In the genomic region with DNA sequence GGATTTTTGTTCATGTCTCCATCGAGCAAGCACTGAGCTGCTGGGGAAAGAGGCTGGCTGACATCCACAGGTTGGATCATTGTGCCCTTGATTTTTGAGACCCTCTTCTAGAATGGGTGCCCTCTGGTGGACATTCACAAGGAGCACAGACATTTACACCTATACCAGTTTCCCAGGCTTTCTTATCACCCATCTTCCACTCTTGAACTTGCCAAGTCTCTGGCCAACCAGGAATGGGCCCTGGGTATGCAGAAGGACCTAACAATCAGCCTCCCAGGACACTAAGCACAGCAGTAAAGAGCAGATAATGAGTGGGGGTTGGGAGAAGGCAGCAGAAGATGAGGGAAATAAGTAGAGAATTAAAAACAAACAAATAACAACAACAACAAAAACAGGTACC, we compare ENCODE assay signal across 8 cellular contexts. TPM values are rescaled to one million over a fixed set of nuclear protein-coding genes. Genes with fewer than 3 reads are reported as not detected.
DNase-seq lines count a peak whose midpoint lies in the region; ATAC-seq and TF ChIP-seq lines count a peak whose summit lies in the region.

No MANE protein-coding gene starts in this region.

- peak; percentile 79 for ATAC-seq in GM18868 (IDR thresholded peaks at IDR 0.05; ENCODE audit: unreplicated experiment)

- peaks cover 3% of the 10 kb centered on the region for H3K4me1 Mint-ChIP-seq in activated naive CD4-positive, alpha-beta T cell treated with anti-CD3 and anti-CD28 coated beads, Interleukin-2, amount 10 ng/mL, durations not matched to agents 7 days and 5 days
- H3K4me1 Mint-ChIP-seq in glutamatergic neuron (ENCODE audit: low read depth, unreplicated experiment) = no peaks in the 10 kb centered on the region

- H3K9me2 ChIP-seq in PC-9 (ENCODE audit: insufficient read depth) = no peaks in the 10 kb centered on the region

- no peaks in the 10 kb centered on the region for H3K27me3 ChIP-seq in PC-9 (ENCODE audit: insufficient read depth, low read depth)

- peaks cover 7% of the 10 kb centered on the region for H3K4me1 ChIP-seq in PC-9 (replicated peaks; ENCODE audit: insufficient read depth)

- CTCF ChIA-PET in PC-9 (lab: Charles Lee) = interaction anchor here (1.4 kb wide), 1 partner anchor 37 kb away, joined by 5 read pairs; no protein-coding TSS in a partner anchor
- CTCF ChIA-PET in activated naive CD4-positive, alpha-beta T cell treated with anti-CD3 and anti-CD28 coated beads, Interleukin-2, amount 10 ng/mL, durations not matched to agents 7 days and 5 days (lab: Charles Lee) = interaction anchor here (0.6 to 3.3 kb wide), 11 partner anchors 9 to 1509 kb away, joined by 3 to 25 read pairs (median 5); no protein-coding TSS in a partner anchor

- no peak overlapping the region for H3K4me3 Mint-ChIP-seq in activated naive CD4-positive, alpha-beta T cell treated with anti-CD3 and anti-CD28 coated beads, Interleukin-2, amount 10 ng/mL, durations not matched to agents 7 days and 5 days
- no peak overlapping the region for H3K4me3 Mint-ChIP-seq in glutamatergic neuron (ENCODE audit: unreplicated experiment)

- peaks cover 25% of the 10 kb centered on the region for H3K27me3 Mint-ChIP-seq in activated naive CD4-positive, alpha-beta T cell treated with anti-CD3 and anti-CD28 coated beads, Interleukin-2, amount 10 ng/mL, durations not matched to agents 7 days and 5 days
- H3K27me3 Mint-ChIP-seq in glutamatergic neuron (ENCODE audit: unreplicated experiment) = peaks cover 3% of the 10 kb centered on the region

- TF ChIP-seq CTCF in PC-9 (conservative IDR thresholded peaks at IDR 0.05) (peak; percentile 89), glutamatergic neuron (IDR thresholded peaks at IDR 0.05; ENCODE audit: partially characterized antibody, unreplicated experiment) (peak; percentile 79), lower leg skin (IDR thresholded peaks at IDR 0.05) (no peak)

- H3F3A ChIP-seq in PC-9 (ENCODE audit: insufficient read depth, low read depth) = peaks cover 7% of the 10 kb centered on the region; the same call in 1 of the 2 replicates

- H3K4me3 ChIP-seq in PC-9 = no peak overlapping the region
- no peak overlapping the region for H3K4me3 ChIP-seq in lower leg skin (ENCODE audit: low read depth, poor library complexity, severe bottlenecking)

- DNase-seq in AG20443 (ENCODE audit: low spot score) (peak; percentile 69), LoVo (ENCODE audit: low spot score) (peak; percentile 75), PC-9 (peak; percentile 45 to 70), glutamatergic neuron (no peak), putamen (ENCODE audit: low spot score) (peak; percentile 45), lower leg skin (ENCODE audit: low spot score in 2 of 2) (no peak)
- DNase-seq in activated naive CD4-positive, alpha-beta T cell treated with anti-CD3 and anti-CD28 coated beads, Interleukin-2, amount 10 ng/mL, durations not matched to agents 7 days and 5 days = peak; percentile 65

- no peak overlapping the region for H3K27ac ChIP-seq in PC-9

- no peak overlapping the region for H3K4me2 ChIP-seq in PC-9

- H3K27ac Mint-ChIP-seq in activated naive CD4-positive, alpha-beta T cell treated with anti-CD3 and anti-CD28 coated beads, Interleukin-2, amount 10 ng/mL, durations not matched to agents 7 days and 5 days = no peak overlapping the region
- H3K27ac Mint-ChIP-seq in glutamatergic neuron (ENCODE audit: unreplicated experiment) = no peak overlapping the region

- H3K9me3 Mint-ChIP-seq in activated naive CD4-positive, alpha-beta T cell treated with anti-CD3 and anti-CD28 coated beads, Interleukin-2, amount 10 ng/mL, durations not matched to agents 7 days and 5 days = no peaks in the 10 kb centered on the region
- peaks cover 5% of the 10 kb centered on the region for H3K9me3 Mint-ChIP-seq in glutamatergic neuron (ENCODE audit: unreplicated experiment)

- no peaks in the 10 kb centered on the region for H3K79me2 ChIP-seq in PC-9 (ENCODE audit: low read depth)

- no peaks in the 10 kb centered on the region for H4K20me1 ChIP-seq in PC-9 (ENCODE audit: insufficient read depth)

- TF ChIP-seq POLR2A in lower leg skin (IDR thresholded peaks at IDR 0.05) = no peak

- no peaks in the 10 kb centered on the region for H3K36me3 Mint-ChIP-seq in activated naive CD4-positive, alpha-beta T cell treated with anti-CD3 and anti-CD28 coated beads, Interleukin-2, amount 10 ng/mL, durations not matched to agents 7 days and 5 days
- H3K36me3 Mint-ChIP-seq in glutamatergic neuron (ENCODE audit: unreplicated experiment) = no peaks in the 10 kb centered on the region

- H2AFZ ChIP-seq in PC-9 = no peak overlapping the region

- WGBS in lower leg skin, 2 donors = 0% methylated on average over 1 of the region's 1 CpG

- H3K36me3 ChIP-seq in PC-9 (ENCODE audit: low read depth) = no peaks in the 10 kb centered on the region

- H3K9me3 ChIP-seq in PC-9 (ENCODE audit: insufficient read depth, low read depth) = no peaks in the 10 kb centered on the region

- intact Hi-C loops in PC-9 (cut with micrococcal nuclease; ENCODE audit: unreplicated experiment) (loop anchor here (1.0 kb wide), 2 partner anchors 46 to 224 kb away; no protein-coding TSS in a partner anchor), lower leg skin (cut with DNase I; ENCODE audit: low total_unique reads) (no loop called here)

- no TSS peak for BruUV-seq in PC-9 (replicated peaks; lab: Mats Ljungman, UMichigan)

- POLR2A ChIA-PET in PC-9 (lab: Charles Lee; ENCODE audit: unreplicated experiment) = no interaction called here

RNA-seq across cellular contexts. Expression of a gene that starts 5.7 kb away (rescaled TPM):
- total RNA-seq in PC-9 (2021) (43.9 and 53.8 TPM in 2 replicates), glutamatergic neuron (ENCODE audit: unreplicated experiment) (39.9 TPM), lower leg skin (10 to 100 TPM; 14.7 to 24.8 (median 18.3) TPM)

RNA-seq across cellular contexts. Expression of a gene that starts 22.9 kb away (rescaled TPM):
- total RNA-seq in PC-9 (2021) (12.0 and 21.3 TPM in 2 replicates), glutamatergic neuron (ENCODE audit: unreplicated experiment) (0.32 TPM), lower leg skin (1 to 10 TPM in 3 of 4 donors, under 1 TPM in 1; 0.19 to 5.3 (median 3.3) TPM)

Comparison
In these comparisons a context has a peak if more than half of its experiments do, and no peak if none do; other contexts are left out.
1. DNase-seq: peak in AG20443 (single experiment), LoVo (single experiment), PC-9 (2 of 2), activated naive CD4-positive, alpha-beta T cell treated with anti-CD3 and anti-CD28 coated beads, Interleukin-2, amount 10 ng/mL, durations not matched to agents 7 days and 5 days (single experiment) and putamen (single experiment); none in glutamatergic neuron (single experiment) and lower leg skin (0 of 2).
2. CTCF ChIP-seq: peak in PC-9 (single experiment) and glutamatergic neuron (single experiment); none in lower leg skin (0 of 3).